12 cellular contexts compared by ENCODE assay signal in genomic region chr14:104096751-104097700, GRCh38. TPM values are rescaled to one million over a fixed set of nuclear protein-coding genes. Genes with fewer than 3 reads are reported as not detected.
A peak's percentile ranks its signal among the peaks of the same experiment; 100 is the strongest.
DNase-seq lines count a peak whose midpoint lies in the region; ATAC-seq and TF ChIP-seq lines count a peak whose summit lies in the region.
"Had no signal": no experiment of that assay in that cellular context is flagged by ENCODE, and none has a peak within 500 bp of the region (broad histone marks: within the 10 kb centered on the region; RNA-seq: fewer than 3 reads in every experiment).

No MANE protein-coding gene starts in this region.

- H3K27ac ChIP-seq in foreskin keratinocyte: no peak overlapping the region
- no peak overlapping the region for H3K27ac ChIP-seq in spleen

- no peak for TF ChIP-seq POLR2A in spleen (IDR thresholded peaks at IDR 0.05)

- intact Hi-C loops in spleen (cut with DNase I; ENCODE audit: low total_unique reads): no loop called here

- H3K4me1 ChIP-seq in foreskin keratinocyte (no peaks in the 10 kb centered on the region), spleen (peaks cover 0 to 12% (median 7%) of the 10 kb centered on the region in 6 donors)

- WGBS in spleen, 5 donors: 62 to 81% (median 75%) methylated on average over 19 to 25 of the region's 25 CpGs

- TF ChIP-seq CTCF in foreskin keratinocyte (conservative IDR thresholded peaks at IDR 0.05): peak; percentile 32
- TF ChIP-seq CTCF in spleen (IDR thresholded peaks at IDR 0.05 in 8 of 11, conservative IDR thresholded peaks at IDR 0.05 in 3 of 11): no peak
- no peak for TF ChIP-seq CTCF in GM20000 (IDR thresholded peaks at IDR 0.05; ENCODE audit: extremely low read depth, missing control alignments)

- H3K27me3 ChIP-seq in foreskin keratinocyte (peaks cover 4% of the 10 kb centered on the region), spleen (replicated peaks in 1 of 7) (peaks cover 0 to 46% (median 8%) of the 10 kb centered on the region in 7 donors)

- H3K9me3 ChIP-seq in spleen: no peaks in the 10 kb centered on the region

- no peak overlapping the region for H3K4me3 ChIP-seq in spleen

- DNase-seq in NCI-H345 (lab: John Stamatoyannopoulos, UW): peak; percentile 5
- DNase-seq in NCI-H345 treated with DMSO at 0.1 percent for 48 hours (lab: John Stamatoyannopoulos, UW; ENCODE audit: unreplicated experiment): no peak
- DNase-seq in NCI-H446 treated with DMSO at 0.1 percent for 48 hours (lab: John Stamatoyannopoulos, UW): peak; percentile 7
- no peak for DNase-seq in foreskin keratinocyte
- peak; percentile 72 for DNase-seq in spleen
- DNase-seq in GM20000 (ENCODE audit: low spot score): no peak
- DNase-seq: ACHN, KBM-7, naive B cell, NCI-H2081 had no signal

- no peaks in the 10 kb centered on the region for H3K36me3 ChIP-seq in spleen

- ATAC-seq in foreskin keratinocyte: no peak
- ATAC-seq in HG02852 (IDR thresholded peaks at IDR 0.05; ENCODE audit: unreplicated experiment): no peak
- no peak for ATAC-seq in HG03097 (IDR thresholded peaks at IDR 0.05; ENCODE audit: low FRiP score, unreplicated experiment)

RNA-seq across cellular contexts. Expression of gene ASPG, which starts 11.5 kb away (rescaled TPM):
- 0.11 and 0.14 TPM in 2 replicates for total RNA-seq in foreskin keratinocyte
- polyA plus RNA-seq in foreskin keratinocyte: 0.08 TPM in 1 of 2 replicates, not detected in the other
- under 1 TPM in 4 of 7 donors, not detected in 3; 0.09 to 0.28 (median 0.18) TPM for total RNA-seq in spleen
- under 1 TPM; 0.05 to 0.67 (median 0.32) TPM for polyA plus RNA-seq in spleen

RNA-seq across cellular contexts. Expression of gene KIF26A, which starts 41.4 kb away (rescaled TPM):
- total RNA-seq in foreskin keratinocyte (1.3 and 2.0 TPM in 2 replicates), spleen (10 to 100 TPM in 4 of 7 donors, 1 to 10 TPM in 3; 7.4 to 21.9 (median 10.3) TPM)
- polyA plus RNA-seq in foreskin keratinocyte (0.42 and 0.53 TPM in 2 replicates), spleen (1 to 10 TPM in 2 of 3 donors, under 1 TPM in 1; 0.72 to 7.8 (median 1.2) TPM)

Comparison
In these comparisons a context has a peak if more than half of its experiments do, and no peak if none do; other contexts are left out.
1. DNase-seq: peak in NCI-H345 (single experiment), NCI-H446 treated with DMSO at 0.1 percent for 48 hours (single experiment) and spleen (single experiment); none in NCI-H345 treated with DMSO at 0.1 percent for 48 hours (single experiment), foreskin keratinocyte (0 of 2) and GM20000 (single experiment).